In genomic region chr2:202043473-202043872, GRCh38 we compare ENCODE assay signal across 26 cellular contexts. TPM values are rescaled to one million over a fixed set of nuclear protein-coding genes. Genes with fewer than 3 reads are reported as not detected.
"Had no signal": no experiment of that assay in that cellular context is flagged by ENCODE, and none has a peak within 500 bp of the region (broad histone marks: within the 10 kb centered on the region; RNA-seq: fewer than 3 reads in every experiment).

No MANE protein-coding gene starts in this region.

- H3K9me3 Mint-ChIP-seq: activated naive CD4-positive, alpha-beta T cell treated with anti-CD3 and anti-CD28 coated beads, Interleukin-2, amount 50 U/mL, for 72 hours; activated T-helper 1 cell treated with anti-CD3 and anti-CD28 coated beads, Interleukin-12 subunit alpha, Interleukin-12 subunit beta, Interleukin-2, Interleukin-4 antibody, amounts not matched to agents 30 ng/mL and 10 ng/mL and 1 ng/mL, durations not matched to agents 14 hours and 24 hours and 36 hours; nephron progenitor cell; WTC11 had no signal

- ATAC-seq: activated CD4-positive, alpha-beta T cell treated with anti-CD3 and anti-CD28 coated beads for 36 hours; activated naive CD4-positive, alpha-beta T cell treated with anti-CD3 and anti-CD28 coated beads, Interleukin-2, amount 50 U/mL, for 72 hours; left lobe of liver; WTC11 had no signal

- H3K4me3 Mint-ChIP-seq: activated CD4-positive, alpha-beta T cell treated with anti-CD3 and anti-CD28 coated beads for 36 hours; activated T-helper 1 cell treated with anti-CD3 and anti-CD28 coated beads, Interleukin-12 subunit alpha, Interleukin-12 subunit beta, Interleukin-2, Interleukin-4 antibody, amounts not matched to agents 30 ng/mL and 10 ng/mL and 1 ng/mL, durations not matched to agents 14 hours and 24 hours and 36 hours; nephron progenitor cell; WTC11 had no signal

- FAIRE-seq: endothelial cell of umbilical vein, keratinocyte, TTC549 had no signal

- H3K36me3 Mint-ChIP-seq: activated naive CD4-positive, alpha-beta T cell treated with anti-CD3 and anti-CD28 coated beads, Interleukin-2, amount 50 U/mL, for 72 hours; WTC11 had no signal

- DNase-seq: activated CD4-positive, alpha-beta T cell treated with anti-CD3 and anti-CD28 coated beads for 36 hours; activated CD4-positive, alpha-beta T cell treated with anti-CD3 and anti-CD28 coated beads, Interleukin-2, amount 50 U/mL, for 48 hours; activated gamma-delta T cell treated with Interleukin-2 at 50 U/mL for 16 hours; activated T-cell treated with anti-CD3 and anti-CD28 coated beads for 4 hours; adrenal gland; dermis blood vessel endothelial cell; effector memory CD4-positive, alpha-beta T cell; foreskin melanocyte; hypothalamus; nephron progenitor cell; occipital lobe; retina; stimulated activated CD8-positive, alpha-beta memory T cell treated with anti-CD3 and anti-CD28 coated beads, Interleukin-4, amount 100 ng/mL, for 48 hours; stimulated activated naive CD4-positive, alpha-beta T cell had no signal

- H3K27ac Mint-ChIP-seq: activated CD4-positive, alpha-beta T cell treated with anti-CD3 and anti-CD28 coated beads for 36 hours; activated naive CD4-positive, alpha-beta T cell treated with anti-CD3 and anti-CD28 coated beads, Interleukin-2, amount 50 U/mL, for 72 hours; activated T-helper 1 cell treated with anti-CD3 and anti-CD28 coated beads, Interleukin-12 subunit alpha, Interleukin-12 subunit beta, Interleukin-2, Interleukin-4 antibody, amounts not matched to agents 30 ng/mL and 10 ng/mL and 1 ng/mL, durations not matched to agents 14 hours and 24 hours and 36 hours; nephron progenitor cell; WTC11 had no signal

RNA-seq across cellular contexts. Expression of gene KIAA2012, which starts 29.6 kb away (rescaled TPM):
- total RNA-seq: activated CD4-positive, alpha-beta T cell treated with anti-CD3 and anti-CD28 coated beads for 36 hours; activated naive CD4-positive, alpha-beta T cell treated with anti-CD3 and anti-CD28 coated beads, Interleukin-2, amount 50 U/mL, for 72 hours; activated T-helper 1 cell treated with anti-CD3 and anti-CD28 coated beads, Interleukin-12 subunit alpha, Interleukin-12 subunit beta, Interleukin-2, Interleukin-4 antibody, amounts not matched to agents 30 ng/mL and 10 ng/mL and 1 ng/mL, durations not matched to agents 14 hours and 24 hours and 36 hours; adrenal gland; cardiac muscle cell; dermis blood vessel endothelial cell; endothelial cell of umbilical vein; lung microvascular endothelial cell; myocyte; posterior vena cava; T-helper 2 cell treated with Interferon-gamma antibody and Interleukin-4, amounts not matched to agents 100 ng/mL and 5 ng/mL, for 36 hours; WTC11 had no signal
- polyA plus RNA-seq: endothelial cell of umbilical vein, keratinocyte had no signal
